In genomic region chr5:173204185-173204979, GRCh38 we compare ENCODE assay signal across 8 cellular contexts. TPM values are rescaled to one million over a fixed set of nuclear protein-coding genes. Genes with fewer than 3 reads are reported as not detected.
DNase-seq lines count a peak whose midpoint lies in the region; ATAC-seq, FAIRE-seq and TF ChIP-seq lines count a peak whose summit lies in the region.

No MANE protein-coding gene starts in this region.

- H3K36me3 Mint-ChIP-seq in WTC11, result peaks cover 5% of the 10 kb centered on the region

- intact Hi-C loops in HepG2 (cut with micrococcal nuclease; ENCODE audit: unreplicated experiment), result loop anchor here (1.0 to 5.0 kb wide), 2 partner anchors 38 to 222 kb away; partner anchors contain the start of gene ATP6V0E1

- H3K36me3 ChIP-seq in GM23248 (ENCODE audit: low read depth) (no peaks in the 10 kb centered on the region), HepG2 (replicated peaks in 1 of 2; ENCODE audit: control insufficient read depth in 1 of 2, insufficient read depth in 2 of 2, low read length in 2 of 2) (no peaks in the 10 kb centered on the region)

- no TSS peak for BruUV-seq in HepG2 (replicated peaks; lab: Mats Ljungman, UMichigan)

- H3K27ac ChIP-seq in C4-2B (no peak overlapping the region), GM23248 (no peak overlapping the region), HepG2 (ENCODE audit: extremely low read length, insufficient read depth, low read length) (no peak overlapping the region)

- H3K9me3 ChIP-seq in GM23248 (ENCODE audit: low read depth), result no peaks in the 10 kb centered on the region
- H3K9me3 ChIP-seq in HepG2 (ENCODE audit: low read length), result peaks cover 6% of the 10 kb centered on the region; the same call in 1 of the 2 replicates

- peaks cover 29% of the 10 kb centered on the region for H3K27me3 ChIP-seq in GM23248 (replicated peaks; ENCODE audit: insufficient read depth)
- peaks cover 1 to 21% of the 10 kb centered on the region in 2 experiments for H3K27me3 ChIP-seq in HepG2 (ENCODE audit: control insufficient read depth in 1 of 2, insufficient read depth in 2 of 2, low read length in 2 of 2)

- H3K9me2 ChIP-seq in GM23248 (ENCODE audit: insufficient read depth), result no peaks in the 10 kb centered on the region

- H3K4me1 Mint-ChIP-seq in WTC11, result peaks cover 6% of the 10 kb centered on the region

- POLR2A ChIA-PET in WTC11 (lab: Charles Lee), result no interaction called here
- POLR2A ChIA-PET in HepG2 (lab: Yijun Ruan, JAX), result no interaction called here

- peak; percentile 61 for DNase-seq in GM23248
- no peak for DNase-seq in WTC11 (ENCODE audit: low spot score)
- peak; percentile 42 for DNase-seq in HepG2 (ENCODE audit: low spot score)
- DNase-seq in NOMO-1 treated with dmso at 0.1 percent for 144 hours (lab: John Stamatoyannopoulos, UW; ENCODE audit: unreplicated experiment), result no peak

- no peak overlapping the region for H3K27ac Mint-ChIP-seq in WTC11

- TF ChIP-seq POLR2A in HepG2 (IDR thresholded peaks at IDR 0.05; ENCODE audit: insufficient read depth in 1 of 2, low read depth in 2 of 2, low read length in 2 of 2), result no peak

- peak; percentile 70 for FAIRE-seq in HepG2 (lab: Jason Lieb, UNC)

- no peak for ATAC-seq in WTC11
- ATAC-seq in HepG2, result no peak
- no peak for ATAC-seq in HG02981 (IDR thresholded peaks at IDR 0.05; ENCODE audit: unreplicated experiment)
- ATAC-seq in HG03095 (IDR thresholded peaks at IDR 0.05; ENCODE audit: unreplicated experiment), result no peak
- no peak for ATAC-seq in HG03565 (IDR thresholded peaks at IDR 0.05; ENCODE audit: unreplicated experiment)

- H3K9ac ChIP-seq in GM23248 (no peak overlapping the region), HepG2 (ENCODE audit: insufficient read depth, low read depth, low read length) (no peak overlapping the region)

- H2AFZ ChIP-seq in GM23248 (no peak overlapping the region), HepG2 (ENCODE audit: low read length) (no peak overlapping the region)

- H3K9me3 Mint-ChIP-seq in WTC11, result peaks cover 15% of the 10 kb centered on the region

- no peak for TF ChIP-seq EP300 in HepG2 (IDR thresholded peaks at IDR 0.05; ENCODE audit: low read depth in 2 of 2, low read length in 2 of 2)
- no peak for TF ChIP-seq EP300 in HepG2 (CRISPR knock-in tag; IDR thresholded peaks at IDR 0.05; ENCODE audit: borderline replicate concordance)

- in situ Hi-C loops in GM23248 (cut with MboI), result no loop called here
- in situ Hi-C loops in HepG2 (cut with HindIII; ENCODE audit: extremely low pct_ligation_motif_present, low pct_unique_long_range_greater_than_20kb), result loop anchor here (10.0 kb wide), 1 partner anchor 500 kb away; no protein-coding TSS in a partner anchor

- TF ChIP-seq CTCF in C4-2B (conservative IDR thresholded peaks at IDR 0.05), result peak; percentile 81
- 0 out of 2 replicates have a peak, but pooled peaks have one; percentile 16 for TF ChIP-seq CTCF in WTC11 (IDR thresholded peaks at IDR 0.05)
- peak; percentile 67 for TF ChIP-seq CTCF in HepG2 (CRISPR knock-in tag; IDR thresholded peaks at IDR 0.05)

- H3K4me2 ChIP-seq in GM23248 (ENCODE audit: unreplicated experiment) (no peak overlapping the region), HepG2 (ENCODE audit: low read depth, low read length) (no peak overlapping the region)

- TF ChIP-seq RAD21 in HepG2 (CRISPR knock-in tag; IDR thresholded peaks at IDR 0.05), result no peak

- peaks cover 35% of the 10 kb centered on the region for H3K27me3 Mint-ChIP-seq in WTC11 (ENCODE audit: low read depth)

- 62 to 72% methylated on average over 5 to 6 of the region's 6 CpGs for WGBS in GM23248 (ENCODE audit: low coverage in 1 of 2, low lambda C conversion rate in 2 of 2, missing lambda C conversion rate in 2 of 2), 2 experiments
- WGBS in HepG2 (ENCODE audit: low lambda C conversion rate), result 38% methylated on average over 6 of the region's 6 CpGs

- CTCF ChIA-PET in WTC11 (lab: Charles Lee) (no interaction called here), HepG2 (lab: Yijun Ruan, JAX; ENCODE audit: low intra/inter-chr PET ratio, low total read pairs) (interaction anchor here (0.6 to 1.8 kb wide), 5 partner anchors 38 to 497 kb away, joined by 3 to 13 read pairs (median 3); no protein-coding TSS in a partner anchor)

- H3K4me3 ChIP-seq in GM23248 (no peak overlapping the region), HepG2 (replicated peaks in 1 of 3; ENCODE audit: insufficient read depth in 1 of 3, low read depth in 2 of 3, low read length in 3 of 3) (no peak overlapping the region)

- H3K4me1 ChIP-seq in GM23248 (ENCODE audit: insufficient read depth), result peaks cover 14% of the 10 kb centered on the region
- H3K4me1 ChIP-seq in HepG2 (ENCODE audit: insufficient read depth, low read length), result no peaks in the 10 kb centered on the region

- peaks cover 7% of the 10 kb centered on the region; the same call in 1 of the 2 replicates for H3F3A ChIP-seq in GM23248 (ENCODE audit: insufficient read depth)

- no peaks in the 10 kb centered on the region for H4K20me1 ChIP-seq in GM23248 (ENCODE audit: insufficient read depth)
- H4K20me1 ChIP-seq in HepG2 (ENCODE audit: insufficient read depth, low read length), result no peaks in the 10 kb centered on the region

- H3K4me3 Mint-ChIP-seq in WTC11, result no peak overlapping the region

- H3K79me2 ChIP-seq in GM23248 (ENCODE audit: insufficient read depth) (no peaks in the 10 kb centered on the region), HepG2 (ENCODE audit: insufficient read depth, low read length) (no peaks in the 10 kb centered on the region)

TF ChIP-seq in WTC11, 78 proteins besides CTCF, POLR2A, EP300 and RAD21:
- TF ChIP-seq TCF7 (CRISPR knock-in tag; IDR thresholded peaks at IDR 0.05; ENCODE audit: low read depth), result no peak
- TF ChIP-seq ZNF121 (CRISPR knock-in tag; IDR thresholded peaks at IDR 0.05), result no peak
- TF ChIP-seq NFYB (CRISPR knock-in tag; conservative IDR thresholded peaks at IDR 0.05; ENCODE audit: low read depth), result no peak
- TF ChIP-seq CREB1 (CRISPR knock-in tag; IDR thresholded peaks at IDR 0.05), result no peak
- TF ChIP-seq TEAD4 (CRISPR knock-in tag; IDR thresholded peaks at IDR 0.05), result no peak

TF ChIP-seq in HepG2, 621 proteins besides CTCF, POLR2A, EP300 and RAD21 (continues in another document):
- TF ChIP-seq FOXA3 (CRISPR knock-in tag; IDR thresholded peaks at IDR 0.05) (0 out of 2 replicates have a peak, but pooled peaks have one; percentile 24), TBX3 (IDR thresholded peaks at IDR 0.05; ENCODE audit: borderline replicate concordance) (no peak), MAFF (IDR thresholded peaks at IDR 0.05; ENCODE audit: low read depth, low read length) (peak; percentile 23; the same call in 1 of the 2 replicates), SNAPC5 (CRISPR knock-in tag; IDR thresholded peaks at IDR 0.05; ENCODE audit: borderline replicate concordance) (no peak), HNRNPK (IDR thresholded peaks at IDR 0.05; ENCODE audit: low read depth, low read length, poor library complexity, severe bottlenecking) (peak; percentile 36), TERF1 (CRISPR knock-in tag; IDR thresholded peaks at IDR 0.05) (no peak), RFXANK (CRISPR knock-in tag; IDR thresholded peaks at IDR 0.05) (no peak), ZNF614 (CRISPR knock-in tag; IDR thresholded peaks at IDR 0.05; ENCODE audit: borderline replicate concordance) (no peak), SMAD1 (CRISPR knock-in tag; IDR thresholded peaks at IDR 0.05; ENCODE audit: borderline replicate concordance, low read depth) (no peak), STAG1 (CRISPR knock-in tag; IDR thresholded peaks at IDR 0.05) (peak; percentile 61), SRF (IDR thresholded peaks at IDR 0.05; ENCODE audit: low read depth, low read length) (no peak), SMC3 (IDR thresholded peaks at IDR 0.05; ENCODE audit: low read length) (peak; percentile 47; the same call in 1 of the 2 replicates), ZNF3 (CRISPR knock-in tag; IDR thresholded peaks at IDR 0.05) (peak; percentile 62; the same call in 1 of the 2 replicates)

RNA-seq across cellular contexts. Expression of gene NKX2-5, which starts 30.6 kb away (rescaled TPM):
- not detected in 2 replicates for total RNA-seq in GM23248 (2014; rRNA removed; shearing (Covaris generic))
- polyA plus RNA-seq in GM23248 (2016; fragmentation: Nextera tagmentation; extraction: Ambion mirVana), result 0.11 TPM in 1 of 2 replicates, not detected in the other
- 0.57 to 1.9 TPM (median 0.89 TPM) in 3 replicates for total RNA-seq in WTC11 (2021)
- 0.49 and 0.93 TPM in 2 replicates for total RNA-seq in HepG2 (2016; rRNA removed; fragmentation: Illumina TruSeq; extraction: Trizol)
- 0.44 and 1.3 TPM in 2 replicates for total RNA-seq in HepG2 (2016; cell fraction: cytosol; rRNA removed; fragmentation: Illumina TruSeq; extraction: Trizol; ENCODE audit: low read depth)
- 0.21 and 0.84 TPM in 2 replicates for total RNA-seq in HepG2 (2016; cell fraction: insoluble cytoplasmic fraction; rRNA removed; fragmentation: Illumina TruSeq; extraction: Trizol)
- 1.3 and 1.5 TPM in 2 replicates for total RNA-seq in HepG2 (2016; cell fraction: membrane; rRNA removed; fragmentation: Illumina TruSeq; extraction: Trizol)
- total RNA-seq in HepG2 (2016; cell fraction: nucleus; rRNA removed; fragmentation: Illumina TruSeq; extraction: Trizol), result 0.56 and 0.59 TPM in 2 replicates
- 0.53 and 0.59 TPM in 2 replicates for polyA plus RNA-seq in HepG2 (2011; rRNA removed)
- 0.51 and 1.1 TPM in 2 replicates for polyA plus RNA-seq in HepG2 (2011; cell fraction: cytosol; rRNA removed)
- polyA plus RNA-seq in HepG2 (2011; cell fraction: nucleus; rRNA removed), result 0.71 and 1.1 TPM in 2 replicates
- 0.76 and 2.3 TPM in 2 replicates for polyA plus RNA-seq in HepG2 (2012)
- polyA plus RNA-seq in HepG2 (2016; cell fraction: cytosol; fragmentation: Illumina TruSeq; extraction: Trizol; ENCODE audit: low read depth), result 1.3 TPM in 2 replicates
- polyA plus RNA-seq in HepG2 (2016; cell fraction: insoluble cytoplasmic fraction; fragmentation: Illumina TruSeq; extraction: Trizol; ENCODE audit: low read depth), result 0.97 and 1.0 TPM in 2 replicates
- polyA plus RNA-seq in HepG2 (2016; cell fraction: membrane; fragmentation: Illumina TruSeq; extraction: Trizol; ENCODE audit: low read depth), result 1.5 and 1.9 TPM in 2 replicates
- 0.95 and 1.3 TPM in 2 replicates for polyA plus RNA-seq in HepG2 (2016; cell fraction: nucleus; fragmentation: Illumina TruSeq; extraction: Trizol; ENCODE audit: insufficient read depth, low read depth)
- 0.32 TPM in 1 of 2 replicates, not detected in the other for polyA minus RNA-seq in HepG2 (2011; rRNA and poly(A)+ RNA removed; ENCODE audit: low replicate concordance)
- polyA minus RNA-seq in HepG2 (2011; cell fraction: cytosol; rRNA and poly(A)+ RNA removed), result 0.35 TPM in 1 of 2 replicates, not detected in the other
- polyA minus RNA-seq in HepG2 (2011; cell fraction: nucleus; rRNA and poly(A)+ RNA removed), result not detected in 2 replicates

Comparison
In these comparisons a context has a peak if more than half of its experiments do, and no peak if none do; other contexts are left out.
1. CTCF ChIP-seq: peak in every context shown above with its lines; median percentile 81 in C4-2B; 67 in HepG2; 16 in WTC11.
2. DNase-seq: peak in GM23248 (single experiment) and HepG2 (single experiment); none in WTC11 (single experiment) and NOMO-1 treated with dmso at 0.1 percent for 144 hours (single experiment).